Comparison of ENCODE assay signal across 1 cellular context in genomic region chr15:74821091-74821789, GRCh38.
TF ChIP-seq lines count a peak whose summit lies in the region.

No MANE protein-coding gene starts in this region.

TF ChIP-seq in H1, 55 proteins besides CTCF, POLR2A, EP300 and RAD21:
- TF ChIP-seq TBP (IDR thresholded peaks at IDR 0.05; ENCODE audit: low read depth, low read length): no peak
- 0 out of 4 replicates have a peak, but pooled peaks of 1 of the 2 experiments have one; percentile 42 for TF ChIP-seq SIN3A (conservative IDR thresholded peaks at IDR 0.05 in 1 of 2, IDR thresholded peaks at IDR 0.05 in 1 of 2; ENCODE audit: low read depth in 1 of 2, low read length in 2 of 2)
